Comparison of ENCODE assay signal across 21 cellular contexts in the genomic region with DNA sequence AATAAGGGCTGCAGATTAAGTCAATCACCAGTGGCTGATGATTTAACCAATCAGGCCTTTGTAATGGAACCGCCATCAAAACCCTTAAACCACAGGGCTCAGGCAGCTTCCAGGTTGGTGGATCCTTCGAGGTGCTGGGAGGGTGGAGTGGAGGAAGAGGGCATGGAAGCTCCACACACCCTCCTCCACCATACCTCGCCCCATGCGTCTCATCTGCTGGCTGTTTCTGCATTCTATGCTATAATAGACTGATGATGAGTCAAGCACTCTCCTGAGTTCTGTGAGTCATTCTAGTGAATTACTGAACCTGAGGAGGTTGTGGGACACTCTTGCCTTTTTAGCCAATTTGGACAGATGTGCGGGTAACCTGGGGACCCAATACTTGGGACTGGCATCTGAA. TPM values are rescaled to one million over a fixed set of nuclear protein-coding genes. Genes with fewer than 3 reads are reported as not detected.
DNase-seq lines count a peak whose midpoint lies in the region; ATAC-seq and TF ChIP-seq lines count a peak whose summit lies in the region.
"Had no signal": no experiment of that assay in that cellular context is flagged by ENCODE, and none has a peak within 500 bp of the region (broad histone marks: within the 10 kb centered on the region; RNA-seq: fewer than 3 reads in every experiment).

No MANE protein-coding gene starts in this region.

- H3K4me1 ChIP-seq in PC-3 (ENCODE audit: insufficient read depth, low read length): peaks cover 26% of the 10 kb centered on the region
- H3K4me1 ChIP-seq in osteoblast (ENCODE audit: insufficient read depth, low read length): no peaks in the 10 kb centered on the region

- no peak overlapping the region for H3K9ac ChIP-seq in PC-3 (ENCODE audit: low read length)
- H3K9ac ChIP-seq: BLaER1 had no signal

- H3F3A ChIP-seq in PC-3 (ENCODE audit: low read length, unreplicated experiment): no peaks in the 10 kb centered on the region

- H3K27ac Mint-ChIP-seq in activated CD4-positive, alpha-beta memory T cell treated with anti-CD3 and anti-CD28 coated beads, Interleukin-2, amount 10 ng/mL, durations not matched to agents 7 days and 5 days: no peak overlapping the region
- no peak overlapping the region for H3K27ac Mint-ChIP-seq in mesothelial cell of epicardium
- H3K27ac Mint-ChIP-seq: activated T-cell treated with anti-CD3 and anti-CD28 coated beads, Interleukin-2, amount 50 U/mL, for 72 hours; stimulated activated naive B cell treated with anti-CD40 and anti-IgM and Interleukin-4, amounts not matched to agents 10 μg/mL and 1 μg/mL and 100 μg/mL, for 72 hours had no signal

- no peak overlapping the region for H3K4me3 Mint-ChIP-seq in activated CD4-positive, alpha-beta memory T cell treated with anti-CD3 and anti-CD28 coated beads, Interleukin-2, amount 10 ng/mL, durations not matched to agents 7 days and 5 days
- no peak overlapping the region for H3K4me3 Mint-ChIP-seq in mesothelial cell of epicardium
- H3K4me3 Mint-ChIP-seq: activated T-cell treated with anti-CD3 and anti-CD28 coated beads, Interleukin-2, amount 50 U/mL, for 72 hours; neural crest cell; stimulated activated naive B cell treated with anti-CD40 and anti-IgM and Interleukin-4, amounts not matched to agents 10 μg/mL and 1 μg/mL and 100 μg/mL, for 72 hours had no signal

- TF ChIP-seq CTCF in PC-3 (conservative IDR thresholded peaks at IDR 0.05; ENCODE audit: low read depth, low read length) (no peak), osteoblast (IDR thresholded peaks at IDR 0.05; ENCODE audit: extremely low read depth, low read depth, low read length) (no peak), mesothelial cell of epicardium (IDR thresholded peaks at IDR 0.05; ENCODE audit: unreplicated experiment) (no peak)

- H4K20me1 ChIP-seq in PC-3 (ENCODE audit: low read length): no peaks in the 10 kb centered on the region
- H4K20me1 ChIP-seq in osteoblast (ENCODE audit: insufficient read depth, low read length): peaks cover 19% of the 10 kb centered on the region

- DNase-seq in EH (ENCODE audit: low read depth) (peak; percentile 24), PC-3 (peak; percentile 73), epithelial cell of prostate (ENCODE audit: low read depth, low spot score) (peak; percentile 41), osteoblast (ENCODE audit: insufficient read length, low spot score, missing footprints) (peak; percentile 89), mesothelial cell of epicardium (ENCODE audit: low spot score in 2 of 2, unreplicated experiment in 2 of 2) (no peak), hepatic stellate cell (ENCODE audit: low spot score) (no peak)
- DNase-seq in activated CD4-positive, alpha-beta memory T cell treated with anti-CD3 and anti-CD28 coated beads, Interleukin-2, amount 10 ng/mL, durations not matched to agents 7 days and 5 days: no peak
- no peak for DNase-seq in stimulated activated CD4-positive, alpha-beta T cell treated with anti-CD3 and anti-CD28 coated beads, Interleukin-4, amount 100 ng/mL, for 1 hour
- DNase-seq: activated CD4-positive, alpha-beta T cell treated with anti-CD3 and anti-CD28 coated beads, Interleukin-2, amount 50 U/mL, for 4 hours; activated T-cell treated with anti-CD3 and anti-CD28 coated beads, Interleukin-2, amount 50 U/mL, for 72 hours; amygdala; dermis blood vessel endothelial cell; DMS53; IMR-90; NCI-H1105; SHP77; stimulated activated naive B cell treated with anti-CD40 and anti-IgM and Interleukin-4, amounts not matched to agents 10 μg/mL and 1 μg/mL and 100 μg/mL, for 72 hours; upper lobe of right lung had no signal

- no peaks in the 10 kb centered on the region for H3K36me3 Mint-ChIP-seq in activated CD4-positive, alpha-beta memory T cell treated with anti-CD3 and anti-CD28 coated beads, Interleukin-2, amount 10 ng/mL, durations not matched to agents 7 days and 5 days (ENCODE audit: low read depth)
- peaks cover 19% of the 10 kb centered on the region for H3K36me3 Mint-ChIP-seq in mesothelial cell of epicardium

- peak overlapping the region; percentile 36; the same call in 1 of the 2 replicates for H3K27ac ChIP-seq in PC-3 (ENCODE audit: low read length)
- H3K27ac ChIP-seq in epithelial cell of prostate: no peak overlapping the region
- no peak overlapping the region for H3K27ac ChIP-seq in osteoblast (ENCODE audit: low read depth, low read length)
- H3K27ac ChIP-seq: upper lobe of right lung had no signal

- H3K36me3 ChIP-seq in PC-3 (ENCODE audit: low read depth, low read length): no peaks in the 10 kb centered on the region
- no peaks in the 10 kb centered on the region for H3K36me3 ChIP-seq in osteoblast (ENCODE audit: insufficient read depth, low read length)
- H3K36me3 ChIP-seq: upper lobe of right lung had no signal

- H3K9me3 ChIP-seq in PC-3 (ENCODE audit: low read length) (no peaks in the 10 kb centered on the region), osteoblast (ENCODE audit: low read depth, low read length) (no peaks in the 10 kb centered on the region)
- H3K9me3 ChIP-seq: upper lobe of right lung had no signal

- no peaks in the 10 kb centered on the region for H3K4me1 Mint-ChIP-seq in activated CD4-positive, alpha-beta memory T cell treated with anti-CD3 and anti-CD28 coated beads, Interleukin-2, amount 10 ng/mL, durations not matched to agents 7 days and 5 days
- H3K4me1 Mint-ChIP-seq in mesothelial cell of epicardium: peaks cover 24% of the 10 kb centered on the region

- H3K4me3 ChIP-seq in PC-3 (ENCODE audit: low read length) (no peak overlapping the region), osteoblast (ENCODE audit: insufficient read depth, low read length) (no peak overlapping the region)
- H3K4me3 ChIP-seq: BLaER1, lung, upper lobe of right lung had no signal

- H3K4me2 ChIP-seq in PC-3 (ENCODE audit: low read length): peak overlapping the region; percentile 31; the same call in 1 of the 2 replicates
- H3K4me2 ChIP-seq in osteoblast (ENCODE audit: insufficient read depth, low read length): no peak overlapping the region

- peak; percentile 87 for ATAC-seq in PC-3
- ATAC-seq: activated T-cell treated with anti-CD3 and anti-CD28 coated beads, Interleukin-2, amount 50 U/mL, for 72 hours; stimulated activated naive B cell treated with anti-CD40 and anti-IgM and Interleukin-4, amounts not matched to agents 10 μg/mL and 1 μg/mL and 100 μg/mL, for 72 hours; upper lobe of right lung had no signal

- BruUV-seq in PC-3 (replicated peaks; lab: Mats Ljungman, UMichigan): no TSS peak

- H3K27me3 ChIP-seq in PC-3 (ENCODE audit: low read length): no peaks in the 10 kb centered on the region
- no peaks in the 10 kb centered on the region for H3K27me3 ChIP-seq in osteoblast (ENCODE audit: insufficient read depth, low read length)
- H3K27me3 ChIP-seq: BLaER1, upper lobe of right lung had no signal

- peaks cover 10% of the 10 kb centered on the region for H3K27me3 Mint-ChIP-seq in activated CD4-positive, alpha-beta memory T cell treated with anti-CD3 and anti-CD28 coated beads, Interleukin-2, amount 10 ng/mL, durations not matched to agents 7 days and 5 days
- H3K27me3 Mint-ChIP-seq in mesothelial cell of epicardium (ENCODE audit: low read depth): no peaks in the 10 kb centered on the region

- CTCF ChIA-PET in PC-3 (lab: Charles Lee): no interaction called here
- CTCF ChIA-PET in activated CD4-positive, alpha-beta memory T cell treated with anti-CD3 and anti-CD28 coated beads, Interleukin-2, amount 10 ng/mL, durations not matched to agents 7 days and 5 days (lab: Charles Lee): no interaction called here

- POLR2A ChIA-PET in PC-3 (lab: Charles Lee; ENCODE audit: unreplicated experiment): no interaction called here
- POLR2A ChIA-PET in activated CD4-positive, alpha-beta memory T cell treated with anti-CD3 and anti-CD28 coated beads, Interleukin-2, amount 10 ng/mL, durations not matched to agents 7 days and 5 days (lab: Charles Lee): no interaction called here

- H3K9me2 ChIP-seq in PC-3 (replicated peaks; ENCODE audit: low read length): no peaks in the 10 kb centered on the region

- intact Hi-C loops in PC-3 (cut with micrococcal nuclease): loop anchor here (2.0 kb wide), 1 partner anchor 103 kb away; no protein-coding TSS in a partner anchor

- H2AFZ ChIP-seq in PC-3 (ENCODE audit: low read length) (no peak overlapping the region), osteoblast (ENCODE audit: low read length) (no peak overlapping the region)

- no peaks in the 10 kb centered on the region for H3K9me3 Mint-ChIP-seq in activated CD4-positive, alpha-beta memory T cell treated with anti-CD3 and anti-CD28 coated beads, Interleukin-2, amount 10 ng/mL, durations not matched to agents 7 days and 5 days
- H3K9me3 Mint-ChIP-seq in mesothelial cell of epicardium: no peaks in the 10 kb centered on the region
- H3K9me3 Mint-ChIP-seq: activated T-cell treated with anti-CD3 and anti-CD28 coated beads, Interleukin-2, amount 50 U/mL, for 72 hours; neural crest cell had no signal

- peaks cover 41% of the 10 kb centered on the region for H3K79me2 ChIP-seq in PC-3 (ENCODE audit: low read length)
- H3K79me2 ChIP-seq in osteoblast (ENCODE audit: insufficient read depth, low read length): no peaks in the 10 kb centered on the region

RNA-seq across cellular contexts. Expression of gene CHST15, which starts 43.9 kb away (rescaled TPM):
- total RNA-seq in PC-3 (2014; rRNA removed) (16.4 and 17.1 TPM in 2 replicates), osteoblast (22.8 and 36.2 TPM in 2 replicates), mesothelial cell of epicardium (34.5 to 39.4 TPM (median 35.9 TPM) in 3 replicates)
- under 1 TPM; 0.10 to 0.20 TPM for total RNA-seq in activated CD4-positive, alpha-beta memory T cell treated with anti-CD3 and anti-CD28 coated beads, Interleukin-2, amount 10 ng/mL, durations not matched to agents 7 days and 5 days

Comparison
In these comparisons a context has a peak if more than half of its experiments do, and no peak if none do; other contexts are left out.
1. DNase-seq: peak in EH (single experiment), PC-3 (single experiment), epithelial cell of prostate (single experiment) and osteoblast (single experiment); none in activated CD4-positive, alpha-beta memory T cell treated with anti-CD3 and anti-CD28 coated beads, Interleukin-2, amount 10 ng/mL, durations not matched to agents 7 days and 5 days (single experiment), mesothelial cell of epicardium (0 of 2), stimulated activated CD4-positive, alpha-beta T cell treated with anti-CD3 and anti-CD28 coated beads, Interleukin-4, amount 100 ng/mL, for 1 hour (single experiment) and hepatic stellate cell (single experiment).
2. RNA of gene CHST15, which starts 43.9 kb away (total RNA-seq): 34.5 to 39.4 TPM in mesothelial cell of epicardium, 22.8 to 36.2 TPM in osteoblast and 16.4 to 17.1 TPM in PC-3; 0.10 to 0.20 TPM in activated CD4-positive, alpha-beta memory T cell treated with anti-CD3 and anti-CD28 coated beads, Interleukin-2, amount 10 ng/mL, durations not matched to agents 7 days and 5 days; every median in the first group is over 10 times any median in the second.